In the genomic region with DNA sequence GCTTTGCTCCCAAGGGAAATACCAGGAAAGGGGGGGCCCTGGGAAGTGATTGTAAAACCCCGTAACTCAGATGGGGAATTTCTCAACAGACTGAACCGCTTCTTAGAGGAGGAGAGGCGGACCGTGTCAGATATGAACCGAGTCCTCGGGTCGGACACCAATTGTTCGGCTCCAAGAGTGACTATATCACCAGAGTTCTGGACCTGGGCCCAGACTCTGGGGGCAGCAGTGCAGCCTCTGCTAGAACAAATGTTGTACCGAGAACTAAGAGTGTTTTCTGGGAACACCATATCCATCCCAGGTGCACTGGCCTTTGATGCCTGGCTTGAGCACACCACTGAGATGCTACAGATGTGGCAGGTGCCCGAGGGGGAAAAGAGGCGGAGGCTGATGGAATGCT, we compare ENCODE assay signal across 1 cellular context.
TF ChIP-seq lines count a peak whose summit lies in the region.

No MANE protein-coding gene starts in this region.

TF ChIP-seq in WTC11, 78 proteins besides CTCF, POLR2A, EP300 and RAD21 (continued from another document):
- TF ChIP-seq, protein P1, sequence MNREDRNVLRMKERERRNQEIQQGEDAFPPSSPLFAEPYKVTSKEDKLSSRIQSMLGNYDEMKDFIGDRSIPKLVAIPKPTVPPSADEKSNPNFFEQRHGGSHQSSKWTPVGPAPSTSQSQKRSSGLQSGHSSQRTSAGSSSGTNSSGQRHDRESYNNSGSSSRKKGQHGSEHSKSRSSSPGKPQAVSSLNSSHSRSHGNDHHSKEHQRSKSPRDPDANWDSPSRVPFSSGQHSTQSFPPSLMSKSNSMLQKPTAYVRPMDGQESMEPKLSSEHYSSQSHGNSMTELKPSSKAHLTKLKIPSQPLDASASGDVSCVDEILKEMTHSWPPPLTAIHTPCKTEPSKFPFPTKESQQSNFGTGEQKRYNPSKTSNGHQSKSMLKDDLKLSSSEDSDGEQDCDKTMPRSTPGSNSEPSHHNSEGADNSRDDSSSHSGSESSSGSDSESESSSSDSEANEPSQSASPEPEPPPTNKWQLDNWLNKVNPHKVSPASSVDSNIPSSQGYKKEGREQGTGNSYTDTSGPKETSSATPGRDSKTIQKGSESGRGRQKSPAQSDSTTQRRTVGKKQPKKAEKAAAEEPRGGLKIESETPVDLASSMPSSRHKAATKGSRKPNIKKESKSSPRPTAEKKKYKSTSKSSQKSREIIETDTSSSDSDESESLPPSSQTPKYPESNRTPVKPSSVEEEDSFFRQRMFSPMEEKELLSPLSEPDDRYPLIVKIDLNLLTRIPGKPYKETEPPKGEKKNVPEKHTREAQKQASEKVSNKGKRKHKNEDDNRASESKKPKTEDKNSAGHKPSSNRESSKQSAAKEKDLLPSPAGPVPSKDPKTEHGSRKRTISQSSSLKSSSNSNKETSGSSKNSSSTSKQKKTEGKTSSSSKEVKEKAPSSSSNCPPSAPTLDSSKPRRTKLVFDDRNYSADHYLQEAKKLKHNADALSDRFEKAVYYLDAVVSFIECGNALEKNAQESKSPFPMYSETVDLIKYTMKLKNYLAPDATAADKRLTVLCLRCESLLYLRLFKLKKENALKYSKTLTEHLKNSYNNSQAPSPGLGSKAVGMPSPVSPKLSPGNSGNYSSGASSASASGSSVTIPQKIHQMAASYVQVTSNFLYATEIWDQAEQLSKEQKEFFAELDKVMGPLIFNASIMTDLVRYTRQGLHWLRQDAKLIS (CRISPR knock-in tag; IDR thresholded peaks at IDR 0.05; ENCODE audit: borderline replicate concordance), result no peak
- TF ChIP-seq TCF7 (CRISPR knock-in tag; IDR thresholded peaks at IDR 0.05; ENCODE audit: low read depth), result no peak
- no peak for TF ChIP-seq E2F1 (CRISPR knock-in tag; IDR thresholded peaks at IDR 0.05)
- TF ChIP-seq, protein P2, sequence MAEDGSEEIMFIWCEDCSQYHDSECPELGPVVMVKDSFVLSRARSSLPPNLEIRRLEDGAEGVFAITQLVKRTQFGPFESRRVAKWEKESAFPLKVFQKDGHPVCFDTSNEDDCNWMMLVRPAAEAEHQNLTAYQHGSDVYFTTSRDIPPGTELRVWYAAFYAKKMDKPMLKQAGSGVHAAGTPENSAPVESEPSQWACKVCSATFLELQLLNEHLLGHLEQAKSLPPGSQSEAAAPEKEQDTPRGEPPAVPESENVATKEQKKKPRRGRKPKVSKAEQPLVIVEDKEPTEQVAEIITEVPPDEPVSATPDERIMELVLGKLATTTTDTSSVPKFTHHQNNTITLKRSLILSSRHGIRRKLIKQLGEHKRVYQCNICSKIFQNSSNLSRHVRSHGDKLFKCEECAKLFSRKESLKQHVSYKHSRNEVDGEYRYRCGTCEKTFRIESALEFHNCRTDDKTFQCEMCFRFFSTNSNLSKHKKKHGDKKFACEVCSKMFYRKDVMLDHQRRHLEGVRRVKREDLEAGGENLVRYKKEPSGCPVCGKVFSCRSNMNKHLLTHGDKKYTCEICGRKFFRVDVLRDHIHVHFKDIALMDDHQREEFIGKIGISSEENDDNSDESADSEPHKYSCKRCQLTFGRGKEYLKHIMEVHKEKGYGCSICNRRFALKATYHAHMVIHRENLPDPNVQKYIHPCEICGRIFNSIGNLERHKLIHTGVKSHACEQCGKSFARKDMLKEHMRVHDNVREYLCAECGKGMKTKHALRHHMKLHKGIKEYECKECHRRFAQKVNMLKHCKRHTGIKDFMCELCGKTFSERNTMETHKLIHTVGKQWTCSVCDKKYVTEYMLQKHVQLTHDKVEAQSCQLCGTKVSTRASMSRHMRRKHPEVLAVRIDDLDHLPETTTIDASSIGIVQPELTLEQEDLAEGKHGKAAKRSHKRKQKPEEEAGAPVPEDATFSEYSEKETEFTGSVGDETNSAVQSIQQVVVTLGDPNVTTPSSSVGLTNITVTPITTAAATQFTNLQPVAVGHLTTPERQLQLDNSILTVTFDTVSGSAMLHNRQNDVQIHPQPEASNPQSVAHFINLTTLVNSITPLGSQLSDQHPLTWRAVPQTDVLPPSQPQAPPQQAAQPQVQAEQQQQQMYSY (CRISPR knock-in tag; IDR thresholded peaks at IDR 0.05), result no peak
- TF ChIP-seq IRF2 (CRISPR knock-in tag; IDR thresholded peaks at IDR 0.05; ENCODE audit: borderline replicate concordance, low read depth), result no peak
- no peak for TF ChIP-seq ZNF425 (CRISPR knock-in tag; conservative IDR thresholded peaks at IDR 0.05)
- TF ChIP-seq GRHL2 (CRISPR knock-in tag; IDR thresholded peaks at IDR 0.05; ENCODE audit: insufficient replicate concordance, severe bottlenecking), result no peak
- no peak for TF ChIP-seq NFE2L1 (CRISPR knock-in tag; IDR thresholded peaks at IDR 0.05)
- no peak for TF ChIP-seq ZNF671 (CRISPR knock-in tag; IDR thresholded peaks at IDR 0.05)
- no peak for TF ChIP-seq CREB1 (CRISPR knock-in tag; IDR thresholded peaks at IDR 0.05)
- no peak for TF ChIP-seq NR2C2 (CRISPR knock-in tag; IDR thresholded peaks at IDR 0.05)
- TF ChIP-seq, protein P3, sequence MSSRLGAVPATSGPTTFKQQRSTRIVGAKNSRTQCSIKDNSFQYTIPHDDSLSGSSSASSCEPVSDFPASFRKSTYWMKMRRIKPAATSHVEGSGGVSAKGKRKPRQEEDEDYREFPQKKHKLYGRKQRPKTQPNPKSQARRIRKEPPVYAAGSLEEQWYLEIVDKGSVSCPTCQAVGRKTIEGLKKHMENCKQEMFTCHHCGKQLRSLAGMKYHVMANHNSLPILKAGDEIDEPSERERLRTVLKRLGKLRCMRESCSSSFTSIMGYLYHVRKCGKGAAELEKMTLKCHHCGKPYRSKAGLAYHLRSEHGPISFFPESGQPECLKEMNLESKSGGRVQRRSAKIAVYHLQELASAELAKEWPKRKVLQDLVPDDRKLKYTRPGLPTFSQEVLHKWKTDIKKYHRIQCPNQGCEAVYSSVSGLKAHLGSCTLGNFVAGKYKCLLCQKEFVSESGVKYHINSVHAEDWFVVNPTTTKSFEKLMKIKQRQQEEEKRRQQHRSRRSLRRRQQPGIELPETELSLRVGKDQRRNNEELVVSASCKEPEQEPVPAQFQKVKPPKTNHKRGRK (CRISPR knock-in tag; IDR thresholded peaks at IDR 0.05; ENCODE audit: borderline replicate concordance), result no peak
- TF ChIP-seq, protein P4, sequence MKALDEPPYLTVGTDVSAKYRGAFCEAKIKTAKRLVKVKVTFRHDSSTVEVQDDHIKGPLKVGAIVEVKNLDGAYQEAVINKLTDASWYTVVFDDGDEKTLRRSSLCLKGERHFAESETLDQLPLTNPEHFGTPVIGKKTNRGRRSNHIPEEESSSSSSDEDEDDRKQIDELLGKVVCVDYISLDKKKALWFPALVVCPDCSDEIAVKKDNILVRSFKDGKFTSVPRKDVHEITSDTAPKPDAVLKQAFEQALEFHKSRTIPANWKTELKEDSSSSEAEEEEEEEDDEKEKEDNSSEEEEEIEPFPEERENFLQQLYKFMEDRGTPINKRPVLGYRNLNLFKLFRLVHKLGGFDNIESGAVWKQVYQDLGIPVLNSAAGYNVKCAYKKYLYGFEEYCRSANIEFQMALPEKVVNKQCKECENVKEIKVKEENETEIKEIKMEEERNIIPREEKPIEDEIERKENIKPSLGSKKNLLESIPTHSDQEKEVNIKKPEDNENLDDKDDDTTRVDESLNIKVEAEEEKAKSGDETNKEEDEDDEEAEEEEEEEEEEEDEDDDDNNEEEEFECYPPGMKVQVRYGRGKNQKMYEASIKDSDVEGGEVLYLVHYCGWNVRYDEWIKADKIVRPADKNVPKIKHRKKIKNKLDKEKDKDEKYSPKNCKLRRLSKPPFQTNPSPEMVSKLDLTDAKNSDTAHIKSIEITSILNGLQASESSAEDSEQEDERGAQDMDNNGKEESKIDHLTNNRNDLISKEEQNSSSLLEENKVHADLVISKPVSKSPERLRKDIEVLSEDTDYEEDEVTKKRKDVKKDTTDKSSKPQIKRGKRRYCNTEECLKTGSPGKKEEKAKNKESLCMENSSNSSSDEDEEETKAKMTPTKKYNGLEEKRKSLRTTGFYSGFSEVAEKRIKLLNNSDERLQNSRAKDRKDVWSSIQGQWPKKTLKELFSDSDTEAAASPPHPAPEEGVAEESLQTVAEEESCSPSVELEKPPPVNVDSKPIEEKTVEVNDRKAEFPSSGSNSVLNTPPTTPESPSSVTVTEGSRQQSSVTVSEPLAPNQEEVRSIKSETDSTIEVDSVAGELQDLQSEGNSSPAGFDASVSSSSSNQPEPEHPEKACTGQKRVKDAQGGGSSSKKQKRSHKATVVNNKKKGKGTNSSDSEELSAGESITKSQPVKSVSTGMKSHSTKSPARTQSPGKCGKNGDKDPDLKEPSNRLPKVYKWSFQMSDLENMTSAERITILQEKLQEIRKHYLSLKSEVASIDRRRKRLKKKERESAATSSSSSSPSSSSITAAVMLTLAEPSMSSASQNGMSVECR (CRISPR knock-in tag; IDR thresholded peaks at IDR 0.05; ENCODE audit: borderline replicate concordance), result no peak
- no peak for TF ChIP-seq NFATC4 (CRISPR knock-in tag; IDR thresholded peaks at IDR 0.05)
- no peak for TF ChIP-seq ZNF317 (CRISPR knock-in tag; IDR thresholded peaks at IDR 0.05; ENCODE audit: borderline replicate concordance, low read depth)
